ENCODE assay signal across 8 cellular contexts in the genomic region with DNA sequence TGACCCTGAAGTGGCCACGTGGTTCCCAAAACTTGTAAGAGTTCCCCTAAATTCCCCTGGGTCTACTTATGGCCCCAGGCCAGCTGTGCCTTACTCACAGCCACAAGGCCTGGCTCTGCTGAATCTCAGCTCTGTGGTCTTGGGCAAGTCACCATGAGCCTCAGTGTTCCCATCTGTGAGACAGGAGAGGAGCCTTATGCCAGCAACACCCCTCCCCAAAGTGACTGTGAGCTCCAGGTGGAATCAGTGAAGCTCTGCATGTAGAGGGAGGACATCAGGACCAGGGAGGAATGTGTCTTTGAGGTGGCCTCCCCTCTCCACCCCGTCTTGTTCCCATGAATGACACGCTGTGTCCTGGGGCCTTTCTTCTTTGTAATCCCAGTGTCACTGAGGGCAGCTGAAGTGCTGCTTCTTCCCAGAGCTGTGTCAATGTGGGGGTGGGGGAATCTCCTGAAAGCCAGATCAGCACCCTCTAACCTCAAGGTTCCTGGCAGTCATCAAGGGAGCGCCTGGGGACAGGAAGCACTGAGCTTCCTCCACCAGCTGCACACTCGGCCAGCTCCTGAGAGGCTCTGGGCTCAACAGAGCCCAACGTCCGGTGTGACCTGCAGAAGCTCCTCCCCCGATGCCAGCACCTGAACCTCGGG.
DNase-seq lines count a peak whose midpoint lies in the region; ATAC-seq and TF ChIP-seq lines count a peak whose summit lies in the region.

No MANE protein-coding gene starts in this region.

- peak; percentile 36 for ATAC-seq in GM18870 (IDR thresholded peaks at IDR 0.05; ENCODE audit: unreplicated experiment)
- ATAC-seq in HG03066 (IDR thresholded peaks at IDR 0.05; ENCODE audit: low read depth, unreplicated experiment): peak; percentile 55

- H3K4me3 ChIP-seq in SJCRH30 (no peak overlapping the region), smooth muscle cell (no peak overlapping the region)

- H2AFZ ChIP-seq in smooth muscle cell (ENCODE audit: low read depth): no peak overlapping the region

- no peak overlapping the region for H3K27ac ChIP-seq in SJCRH30
- H3K27ac ChIP-seq in smooth muscle cell (ENCODE audit: low read depth): peak overlapping the region; percentile 24

- H3K27me3 ChIP-seq in SJCRH30: no peaks in the 10 kb centered on the region
- H3K27me3 ChIP-seq in smooth muscle cell (ENCODE audit: low read depth): no peaks in the 10 kb centered on the region

- peak overlapping the region; percentile 34 for H3K4me2 ChIP-seq in smooth muscle cell

- H3F3A ChIP-seq in smooth muscle cell (ENCODE audit: low read depth): peaks cover 28% of the 10 kb centered on the region

- H3K36me3 ChIP-seq in SJCRH30: no peaks in the 10 kb centered on the region
- no peaks in the 10 kb centered on the region for H3K36me3 ChIP-seq in smooth muscle cell (ENCODE audit: low read depth)

- DNase-seq in CD1c-positive myeloid dendritic cell (ENCODE audit: extremely low spot score) (peak; percentile 91), SJCRH30 (peak; percentile 87 to 89), fibroblast of peridontal ligament (ENCODE audit: extremely low read depth) (peak; percentile 73), smooth muscle cell (lab: John Stamatoyannopoulos, UW; ENCODE audit: unreplicated experiment) (no peak), superior temporal gyrus (ENCODE audit: extremely low spot score) (no peak), NCI-H1694 treated with DMSO at 0.1 percent for 48 hours (lab: John Stamatoyannopoulos, UW) (no peak)

- H3K9me3 ChIP-seq in SJCRH30 (replicated peaks) (no peaks in the 10 kb centered on the region), smooth muscle cell (replicated peaks; ENCODE audit: low read depth) (no peaks in the 10 kb centered on the region)

- no peak overlapping the region for H3K9ac ChIP-seq in smooth muscle cell (ENCODE audit: low read depth)

- H4K20me1 ChIP-seq in smooth muscle cell (ENCODE audit: low read depth): no peaks in the 10 kb centered on the region

- TF ChIP-seq CTCF in smooth muscle cell (IDR thresholded peaks at IDR 0.05; ENCODE audit: borderline replicate concordance, insufficient read depth, poor library complexity, severe bottlenecking): no peak

- peaks cover 39% of the 10 kb centered on the region for H3K4me1 ChIP-seq in SJCRH30
- peaks cover 29% of the 10 kb centered on the region for H3K4me1 ChIP-seq in smooth muscle cell (ENCODE audit: low read depth)

- 26% methylated on average over 9 of the region's 9 CpGs for WGBS in smooth muscle cell (ENCODE audit: low lambda C conversion rate)

- H3K79me2 ChIP-seq in smooth muscle cell (ENCODE audit: low read depth): no peaks in the 10 kb centered on the region

Comparison
In these comparisons a context has a peak if more than half of its experiments do, and no peak if none do; other contexts are left out.
1. DNase-seq: peak in CD1c-positive myeloid dendritic cell (single experiment), SJCRH30 (2 of 2) and fibroblast of peridontal ligament (single experiment); none in smooth muscle cell (single experiment), superior temporal gyrus (single experiment) and NCI-H1694 treated with DMSO at 0.1 percent for 48 hours (single experiment).